1 cellular context compared by ENCODE assay signal in the genomic region with DNA sequence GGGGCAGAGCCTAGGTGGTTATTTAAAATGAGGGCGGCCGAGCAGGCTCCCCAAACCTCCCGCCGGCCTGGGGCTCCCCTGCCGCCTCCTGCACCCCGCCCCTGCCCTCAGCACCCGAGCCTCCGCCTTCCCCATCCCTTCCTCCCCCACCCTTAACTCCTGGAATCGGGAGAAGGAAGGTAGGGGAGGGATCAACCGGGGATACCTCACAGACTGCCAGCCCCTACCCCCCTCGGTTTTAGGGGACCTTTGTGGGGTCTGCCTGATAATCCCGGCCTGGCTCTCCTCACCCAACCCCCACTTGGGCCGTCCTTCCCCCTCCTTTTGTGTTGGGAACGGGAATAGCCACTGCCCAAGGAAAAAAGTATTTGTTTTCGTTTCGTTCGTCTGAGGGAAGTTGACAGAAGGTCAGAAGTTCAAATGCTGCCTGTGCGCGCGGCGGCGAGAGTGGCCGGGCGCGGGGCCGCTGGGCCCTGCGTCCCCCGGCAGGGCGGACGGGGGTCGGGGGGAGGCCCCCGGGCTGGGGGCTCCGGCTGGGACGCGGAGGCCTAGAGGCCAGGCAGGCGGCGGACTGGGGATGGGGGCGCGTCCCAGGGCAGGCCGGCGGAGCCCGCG.
TF ChIP-seq lines count a peak whose summit lies in the region.

No MANE protein-coding gene starts in this region.

TF ChIP-seq in HepG2, 621 proteins besides CTCF, POLR2A, EP300 and RAD21 (continues in another document):
- TF ChIP-seq ZNF282 (IDR thresholded peaks at IDR 0.05; ENCODE audit: partially characterized antibody) (no peak), RNF2 (conservative IDR thresholded peaks at IDR 0.05; ENCODE audit: low read depth) (no peak), TBP (CRISPR knock-in tag; IDR thresholded peaks at IDR 0.05) (no peak), SKI (IDR thresholded peaks at IDR 0.05; ENCODE audit: partially characterized antibody) (peak; percentile 50), HNF4A (CRISPR knock-in tag; IDR thresholded peaks at IDR 0.05) (peak; percentile 23; the same call in 1 of the 2 replicates), ZNF230 (CRISPR knock-in tag; IDR thresholded peaks at IDR 0.05) (no peak), TSC22D2 (CRISPR knock-in tag; IDR thresholded peaks at IDR 0.05; ENCODE audit: borderline replicate concordance) (no peak), NR2F2 (IDR thresholded peaks at IDR 0.05; ENCODE audit: borderline replicate concordance, low read depth) (peak; percentile 46; the same call in 1 of the 2 replicates), RXRB (CRISPR knock-in tag; IDR thresholded peaks at IDR 0.05; ENCODE audit: borderline replicate concordance) (0 out of 2 replicates have a peak, but pooled peaks have one; percentile 12), ZFP41 (CRISPR knock-in tag; IDR thresholded peaks at IDR 0.05; ENCODE audit: borderline replicate concordance) (0 out of 2 replicates have a peak, but pooled peaks have one; percentile 6), ZNF850 (CRISPR knock-in tag; conservative IDR thresholded peaks at IDR 0.05) (no peak), NAIF1 (CRISPR knock-in tag; IDR thresholded peaks at IDR 0.05; ENCODE audit: borderline replicate concordance) (no peak), ZNF792 (CRISPR knock-in tag; IDR thresholded peaks at IDR 0.05) (0 out of 2 replicates have a peak, but pooled peaks have one; percentile 21), HDAC2 (CRISPR knock-in tag; IDR thresholded peaks at IDR 0.05) (peak; percentile 12; the same call in 1 of the 2 replicates), RARA (CRISPR knock-in tag; IDR thresholded peaks at IDR 0.05) (peak; percentile 86), ZSCAN21 (CRISPR knock-in tag; IDR thresholded peaks at IDR 0.05; ENCODE audit: borderline replicate concordance) (peak; percentile 18; the same call in 1 of the 2 replicates), ISX (CRISPR knock-in tag; conservative IDR thresholded peaks at IDR 0.05) (no peak), ZNF644 (CRISPR knock-in tag; IDR thresholded peaks at IDR 0.05; ENCODE audit: low read depth) (no peak), ZNF674 (CRISPR knock-in tag; IDR thresholded peaks at IDR 0.05; ENCODE audit: low read depth) (peak; percentile 39; the same call in 1 of the 2 replicates), STAT5B (CRISPR knock-in tag; IDR thresholded peaks at IDR 0.05) (no peak), ZNF30 (CRISPR knock-in tag; IDR thresholded peaks at IDR 0.05) (no peak), ZNF253 (CRISPR knock-in tag; IDR thresholded peaks at IDR 0.05; ENCODE audit: borderline replicate concordance) (no peak; the same call in 1 of the 2 replicates), TCF12 (IDR thresholded peaks at IDR 0.05) (no peak), TCF12 (CRISPR knock-in tag; IDR thresholded peaks at IDR 0.05) (0 out of 2 replicates have a peak, but pooled peaks have one; percentile 19), ZFP1 (CRISPR knock-in tag; IDR thresholded peaks at IDR 0.05) (no peak), AGO1 (IDR thresholded peaks at IDR 0.05; ENCODE audit: low read depth, low read length, poor library complexity, severe bottlenecking) (no peak)
- TF ChIP-seq, protein P1, sequence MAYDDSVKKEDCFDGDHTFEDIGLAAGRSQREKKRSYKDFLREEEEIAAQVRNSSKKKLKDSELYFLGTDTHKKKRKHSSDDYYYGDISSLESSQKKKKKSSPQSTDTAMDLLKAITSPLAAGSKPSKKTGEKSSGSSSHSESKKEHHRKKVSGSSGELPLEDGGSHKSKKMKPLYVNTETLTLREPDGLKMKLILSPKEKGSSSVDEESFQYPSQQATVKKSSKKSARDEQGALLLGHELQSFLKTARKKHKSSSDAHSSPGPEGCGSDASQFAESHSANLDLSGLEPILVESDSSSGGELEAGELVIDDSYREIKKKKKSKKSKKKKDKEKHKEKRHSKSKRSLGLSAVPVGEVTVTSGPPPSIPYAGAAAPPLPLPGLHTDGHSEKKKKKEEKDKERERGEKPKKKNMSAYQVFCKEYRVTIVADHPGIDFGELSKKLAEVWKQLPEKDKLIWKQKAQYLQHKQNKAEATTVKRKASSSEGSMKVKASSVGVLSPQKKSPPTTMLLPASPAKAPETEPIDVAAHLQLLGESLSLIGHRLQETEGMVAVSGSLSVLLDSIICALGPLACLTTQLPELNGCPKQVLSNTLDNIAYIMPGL (CRISPR knock-in tag; IDR thresholded peaks at IDR 0.05; ENCODE audit: borderline replicate concordance in 1 of 2, low read depth in 1 of 2) = no peak
- TF ChIP-seq, protein P2, sequence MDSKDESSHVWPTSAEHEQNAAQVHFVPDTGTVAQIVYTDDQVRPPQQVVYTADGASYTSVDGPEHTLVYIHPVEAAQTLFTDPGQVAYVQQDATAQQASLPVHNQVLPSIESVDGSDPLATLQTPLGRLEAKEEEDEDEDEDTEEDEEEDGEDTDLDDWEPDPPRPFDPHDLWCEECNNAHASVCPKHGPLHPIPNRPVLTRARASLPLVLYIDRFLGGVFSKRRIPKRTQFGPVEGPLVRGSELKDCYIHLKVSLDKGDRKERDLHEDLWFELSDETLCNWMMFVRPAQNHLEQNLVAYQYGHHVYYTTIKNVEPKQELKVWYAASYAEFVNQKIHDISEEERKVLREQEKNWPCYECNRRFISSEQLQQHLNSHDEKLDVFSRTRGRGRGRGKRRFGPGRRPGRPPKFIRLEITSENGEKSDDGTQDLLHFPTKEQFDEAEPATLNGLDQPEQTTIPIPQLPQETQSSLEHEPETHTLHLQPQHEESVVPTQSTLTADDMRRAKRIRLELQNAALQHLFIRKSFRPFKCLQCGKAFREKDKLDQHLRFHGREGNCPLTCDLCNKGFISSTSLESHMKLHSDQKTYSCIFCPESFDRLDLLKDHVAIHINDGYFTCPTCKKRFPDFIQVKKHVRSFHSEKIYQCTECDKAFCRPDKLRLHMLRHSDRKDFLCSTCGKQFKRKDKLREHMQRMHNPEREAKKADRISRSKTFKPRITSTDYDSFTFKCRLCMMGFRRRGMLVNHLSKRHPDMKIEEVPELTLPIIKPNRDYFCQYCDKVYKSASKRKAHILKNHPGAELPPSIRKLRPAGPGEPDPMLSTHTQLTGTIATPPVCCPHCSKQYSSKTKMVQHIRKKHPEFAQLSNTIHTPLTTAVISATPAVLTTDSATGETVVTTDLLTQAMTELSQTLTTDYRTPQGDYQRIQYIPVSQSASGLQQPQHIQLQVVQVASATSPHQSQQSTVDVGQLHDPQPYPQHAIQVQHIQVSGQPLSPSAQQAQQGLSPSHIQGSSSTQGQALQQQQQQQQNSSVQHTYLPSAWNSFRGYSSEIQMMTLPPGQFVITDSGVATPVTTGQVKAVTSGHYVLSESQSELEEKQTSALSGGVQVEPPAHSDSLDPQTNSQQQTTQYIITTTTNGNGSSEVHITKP (CRISPR knock-in tag; IDR thresholded peaks at IDR 0.05; ENCODE audit: low read depth) = 0 out of 2 replicates have a peak, but pooled peaks have one; percentile 13
- TF ChIP-seq, protein P3, sequence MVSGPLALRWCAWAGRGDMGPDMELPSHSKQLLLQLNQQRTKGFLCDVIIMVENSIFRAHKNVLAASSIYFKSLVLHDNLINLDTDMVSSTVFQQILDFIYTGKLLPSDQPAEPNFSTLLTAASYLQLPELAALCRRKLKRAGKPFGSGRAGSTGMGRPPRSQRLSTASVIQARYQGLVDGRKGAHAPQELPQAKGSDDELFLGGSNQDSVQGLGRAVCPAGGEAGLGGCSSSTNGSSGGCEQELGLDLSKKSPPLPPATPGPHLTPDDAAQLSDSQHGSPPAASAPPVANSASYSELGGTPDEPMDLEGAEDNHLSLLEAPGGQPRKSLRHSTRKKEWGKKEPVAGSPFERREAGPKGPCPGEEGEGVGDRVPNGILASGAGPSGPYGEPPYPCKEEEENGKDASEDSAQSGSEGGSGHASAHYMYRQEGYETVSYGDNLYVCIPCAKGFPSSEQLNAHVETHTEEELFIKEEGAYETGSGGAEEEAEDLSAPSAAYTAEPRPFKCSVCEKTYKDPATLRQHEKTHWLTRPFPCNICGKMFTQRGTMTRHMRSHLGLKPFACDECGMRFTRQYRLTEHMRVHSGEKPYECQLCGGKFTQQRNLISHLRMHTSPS (CRISPR knock-in tag; IDR thresholded peaks at IDR 0.05; ENCODE audit: low read depth) = no peak
- TF ChIP-seq, protein P4, sequence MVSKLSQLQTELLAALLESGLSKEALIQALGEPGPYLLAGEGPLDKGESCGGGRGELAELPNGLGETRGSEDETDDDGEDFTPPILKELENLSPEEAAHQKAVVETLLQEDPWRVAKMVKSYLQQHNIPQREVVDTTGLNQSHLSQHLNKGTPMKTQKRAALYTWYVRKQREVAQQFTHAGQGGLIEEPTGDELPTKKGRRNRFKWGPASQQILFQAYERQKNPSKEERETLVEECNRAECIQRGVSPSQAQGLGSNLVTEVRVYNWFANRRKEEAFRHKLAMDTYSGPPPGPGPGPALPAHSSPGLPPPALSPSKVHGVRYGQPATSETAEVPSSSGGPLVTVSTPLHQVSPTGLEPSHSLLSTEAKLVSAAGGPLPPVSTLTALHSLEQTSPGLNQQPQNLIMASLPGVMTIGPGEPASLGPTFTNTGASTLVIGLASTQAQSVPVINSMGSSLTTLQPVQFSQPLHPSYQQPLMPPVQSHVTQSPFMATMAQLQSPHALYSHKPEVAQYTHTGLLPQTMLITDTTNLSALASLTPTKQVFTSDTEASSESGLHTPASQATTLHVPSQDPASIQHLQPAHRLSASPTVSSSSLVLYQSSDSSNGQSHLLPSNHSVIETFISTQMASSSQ (IDR thresholded peaks at IDR 0.05; ENCODE audit: low read depth) = no peak
- TF ChIP-seq, protein P4 (CRISPR knock-in tag; IDR thresholded peaks at IDR 0.05; ENCODE audit: borderline replicate concordance) = no peak; the same call in 1 of the 2 replicates
- TF ChIP-seq, protein P5, sequence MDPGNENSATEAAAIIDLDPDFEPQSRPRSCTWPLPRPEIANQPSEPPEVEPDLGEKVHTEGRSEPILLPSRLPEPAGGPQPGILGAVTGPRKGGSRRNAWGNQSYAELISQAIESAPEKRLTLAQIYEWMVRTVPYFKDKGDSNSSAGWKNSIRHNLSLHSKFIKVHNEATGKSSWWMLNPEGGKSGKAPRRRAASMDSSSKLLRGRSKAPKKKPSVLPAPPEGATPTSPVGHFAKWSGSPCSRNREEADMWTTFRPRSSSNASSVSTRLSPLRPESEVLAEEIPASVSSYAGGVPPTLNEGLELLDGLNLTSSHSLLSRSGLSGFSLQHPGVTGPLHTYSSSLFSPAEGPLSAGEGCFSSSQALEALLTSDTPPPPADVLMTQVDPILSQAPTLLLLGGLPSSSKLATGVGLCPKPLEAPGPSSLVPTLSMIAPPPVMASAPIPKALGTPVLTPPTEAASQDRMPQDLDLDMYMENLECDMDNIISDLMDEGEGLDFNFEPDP (CRISPR knock-in tag; conservative IDR thresholded peaks at IDR 0.05) = no peak
- TF ChIP-seq, protein P6, sequence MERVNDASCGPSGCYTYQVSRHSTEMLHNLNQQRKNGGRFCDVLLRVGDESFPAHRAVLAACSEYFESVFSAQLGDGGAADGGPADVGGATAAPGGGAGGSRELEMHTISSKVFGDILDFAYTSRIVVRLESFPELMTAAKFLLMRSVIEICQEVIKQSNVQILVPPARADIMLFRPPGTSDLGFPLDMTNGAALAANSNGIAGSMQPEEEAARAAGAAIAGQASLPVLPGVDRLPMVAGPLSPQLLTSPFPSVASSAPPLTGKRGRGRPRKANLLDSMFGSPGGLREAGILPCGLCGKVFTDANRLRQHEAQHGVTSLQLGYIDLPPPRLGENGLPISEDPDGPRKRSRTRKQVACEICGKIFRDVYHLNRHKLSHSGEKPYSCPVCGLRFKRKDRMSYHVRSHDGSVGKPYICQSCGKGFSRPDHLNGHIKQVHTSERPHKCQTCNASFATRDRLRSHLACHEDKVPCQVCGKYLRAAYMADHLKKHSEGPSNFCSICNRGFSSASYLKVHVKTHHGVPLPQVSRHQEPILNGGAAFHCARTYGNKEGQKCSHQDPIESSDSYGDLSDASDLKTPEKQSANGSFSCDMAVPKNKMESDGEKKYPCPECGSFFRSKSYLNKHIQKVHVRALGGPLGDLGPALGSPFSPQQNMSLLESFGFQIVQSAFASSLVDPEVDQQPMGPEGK (CRISPR knock-in tag; IDR thresholded peaks at IDR 0.05) = peak; percentile 1; the same call in 1 of the 2 replicates
- TF ChIP-seq, protein P7, sequence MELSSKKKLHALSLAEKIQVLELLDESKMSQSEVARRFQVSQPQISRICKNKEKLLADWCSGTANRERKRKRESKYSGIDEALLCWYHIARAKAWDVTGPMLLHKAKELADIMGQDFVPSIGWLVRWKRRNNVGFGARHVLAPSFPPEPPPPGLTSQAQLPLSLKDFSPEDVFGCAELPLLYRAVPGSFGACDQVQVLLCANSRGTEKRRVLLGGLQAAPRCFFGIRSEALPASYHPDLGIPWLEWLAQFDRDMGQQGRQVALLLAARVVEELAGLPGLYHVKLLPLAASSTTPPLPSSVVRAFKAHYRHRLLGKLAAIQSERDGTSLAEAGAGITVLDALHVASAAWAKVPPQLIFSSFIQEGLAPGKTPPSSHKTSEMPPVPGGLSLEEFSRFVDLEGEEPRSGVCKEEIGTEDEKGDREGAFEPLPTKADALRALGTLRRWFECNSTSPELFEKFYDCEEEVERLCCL (CRISPR knock-in tag; IDR thresholded peaks at IDR 0.05; ENCODE audit: borderline replicate concordance) = no peak
- TF ChIP-seq, protein P8, sequence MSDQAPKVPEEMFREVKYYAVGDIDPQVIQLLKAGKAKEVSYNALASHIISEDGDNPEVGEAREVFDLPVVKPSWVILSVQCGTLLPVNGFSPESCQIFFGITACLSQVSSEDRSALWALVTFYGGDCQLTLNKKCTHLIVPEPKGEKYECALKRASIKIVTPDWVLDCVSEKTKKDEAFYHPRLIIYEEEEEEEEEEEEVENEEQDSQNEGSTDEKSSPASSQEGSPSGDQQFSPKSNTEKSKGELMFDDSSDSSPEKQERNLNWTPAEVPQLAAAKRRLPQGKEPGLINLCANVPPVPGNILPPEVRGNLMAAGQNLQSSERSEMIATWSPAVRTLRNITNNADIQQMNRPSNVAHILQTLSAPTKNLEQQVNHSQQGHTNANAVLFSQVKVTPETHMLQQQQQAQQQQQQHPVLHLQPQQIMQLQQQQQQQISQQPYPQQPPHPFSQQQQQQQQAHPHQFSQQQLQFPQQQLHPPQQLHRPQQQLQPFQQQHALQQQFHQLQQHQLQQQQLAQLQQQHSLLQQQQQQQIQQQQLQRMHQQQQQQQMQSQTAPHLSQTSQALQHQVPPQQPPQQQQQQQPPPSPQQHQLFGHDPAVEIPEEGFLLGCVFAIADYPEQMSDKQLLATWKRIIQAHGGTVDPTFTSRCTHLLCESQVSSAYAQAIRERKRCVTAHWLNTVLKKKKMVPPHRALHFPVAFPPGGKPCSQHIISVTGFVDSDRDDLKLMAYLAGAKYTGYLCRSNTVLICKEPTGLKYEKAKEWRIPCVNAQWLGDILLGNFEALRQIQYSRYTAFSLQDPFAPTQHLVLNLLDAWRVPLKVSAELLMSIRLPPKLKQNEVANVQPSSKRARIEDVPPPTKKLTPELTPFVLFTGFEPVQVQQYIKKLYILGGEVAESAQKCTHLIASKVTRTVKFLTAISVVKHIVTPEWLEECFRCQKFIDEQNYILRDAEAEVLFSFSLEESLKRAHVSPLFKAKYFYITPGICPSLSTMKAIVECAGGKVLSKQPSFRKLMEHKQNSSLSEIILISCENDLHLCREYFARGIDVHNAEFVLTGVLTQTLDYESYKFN (CRISPR knock-in tag; conservative IDR thresholded peaks at IDR 0.05) = 0 out of 2 replicates have a peak, but pooled peaks have one; percentile 4
